ENCODE assay signal across 8 cellular contexts in the genomic region with DNA sequence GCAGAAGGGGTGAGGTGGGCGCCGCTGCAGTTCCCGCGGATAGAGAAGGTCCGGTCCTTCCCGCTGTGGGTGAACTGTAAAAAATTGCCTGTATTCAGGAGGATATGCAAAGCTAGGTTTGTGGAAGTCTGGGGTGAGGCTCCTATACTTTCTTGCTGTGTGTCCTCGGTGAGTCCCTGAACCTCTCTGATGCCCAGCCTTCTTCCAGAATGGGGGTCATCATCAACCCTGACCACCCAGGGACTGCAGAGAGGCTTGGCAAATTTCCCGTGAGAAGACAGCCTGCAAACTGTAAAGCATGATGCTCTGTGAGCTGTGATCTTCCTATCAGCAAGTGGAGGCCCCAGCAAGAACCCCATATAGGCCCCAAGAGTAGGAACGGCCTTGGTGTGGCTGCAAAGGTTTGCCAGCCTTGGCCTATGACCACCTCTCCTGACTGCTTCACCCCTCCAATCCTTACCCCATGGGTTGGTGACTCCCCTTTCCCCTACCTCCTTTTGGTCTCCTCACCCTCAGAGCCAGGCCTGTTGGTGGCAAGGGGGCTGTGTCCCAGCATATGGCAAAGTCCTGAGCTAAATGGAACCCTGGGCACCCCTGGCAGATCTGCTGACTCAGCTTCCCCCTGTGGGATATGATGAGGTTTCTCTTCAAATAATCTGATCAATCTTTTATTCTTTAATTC. TPM values are rescaled to one million over a fixed set of nuclear protein-coding genes. Genes with fewer than 3 reads are reported as not detected.
DNase-seq lines count a peak whose midpoint lies in the region; ATAC-seq and TF ChIP-seq lines count a peak whose summit lies in the region.

No MANE protein-coding gene starts in this region.

- H3K4me2 ChIP-seq in fibroblast of lung (ENCODE audit: extremely low read depth, insufficient read depth, low read length), result peak overlapping the region; percentile 82

- peaks cover 0 to 28% (median 8%) of the 10 kb centered on the region in 9 donors for H3K36me3 ChIP-seq in heart right ventricle
- H3K36me3 ChIP-seq in SJCRH30, result peaks cover 33% of the 10 kb centered on the region
- H3K36me3 ChIP-seq in fibroblast of lung (ENCODE audit: control insufficient read depth, insufficient read depth, low read length), result peaks cover 10% of the 10 kb centered on the region

- TF ChIP-seq CTCF in heart right ventricle (IDR thresholded peaks at IDR 0.05) (no peak), fibroblast of lung (conservative IDR thresholded peaks at IDR 0.05 in 1 of 2, IDR thresholded peaks at IDR 0.05 in 1 of 2; ENCODE audit: low read depth in 1 of 2, low read length in 2 of 2) (no peak)

- H2AFZ ChIP-seq in fibroblast of lung (ENCODE audit: low read length), result peak overlapping the region; percentile 88

- H3K79me2 ChIP-seq in fibroblast of lung (ENCODE audit: control insufficient read depth, insufficient read depth, low read length), result peaks cover 5% of the 10 kb centered on the region

- WGBS in heart right ventricle, 2 donors, result 9% methylated on average over 9 of the region's 9 CpGs

- ATAC-seq in heart right ventricle, result no peak

- H3K27ac ChIP-seq in heart right ventricle (peak overlapping the region in 7 of 10 donors; percentile 11 to 79 (median 53)), SJCRH30 (peak overlapping the region; percentile 79), fibroblast of lung (ENCODE audit: insufficient read depth, low read length) (peak overlapping the region; percentile 72)

- H4K20me1 ChIP-seq in fibroblast of lung (ENCODE audit: control insufficient read depth, extremely low read depth, insufficient read depth, low read length), result no peaks in the 10 kb centered on the region

- intact Hi-C loops in heart right ventricle (cut with DNase I) (loop anchor here in 3 of 10 donors (5.0 to 10.0 kb wide), 5 partner anchors 306 to 648 kb away; partner anchors contain the start of genes SLC25A51 (in 2 of the 3) and TRMT10B (in 1 of the 3)), cardiac septum (cut with DNase I) (no loop called here)

- H3K9me3 ChIP-seq in heart right ventricle, result no peaks in the 10 kb centered on the region
- H3K9me3 ChIP-seq in SJCRH30 (replicated peaks), result no peaks in the 10 kb centered on the region
- H3K9me3 ChIP-seq in fibroblast of lung (ENCODE audit: control insufficient read depth, insufficient read depth, low read depth, low read length), result no peaks in the 10 kb centered on the region

- peaks cover 0 to 3% (median 0%) of the 10 kb centered on the region in 7 donors for H3K27me3 ChIP-seq in heart right ventricle
- H3K27me3 ChIP-seq in SJCRH30, result no peaks in the 10 kb centered on the region
- H3K27me3 ChIP-seq in fibroblast of lung (ENCODE audit: control insufficient read depth, insufficient read depth, low read length), result no peaks in the 10 kb centered on the region

- H3K4me3 ChIP-seq in heart right ventricle, result peak overlapping the region; percentile 54 to 89 (median 76)
- peak overlapping the region; percentile 79 for H3K4me3 ChIP-seq in SJCRH30
- peak overlapping the region; percentile 52 to 84 (median 82) for H3K4me3 ChIP-seq in fibroblast of lung (replicated peaks in 1 of 4; ENCODE audit: control extremely low read depth in 1 of 4, insufficient read depth in 1 of 4, low read depth in 3 of 4, low read length in 4 of 4)
- peak overlapping the region; percentile 77 for H3K4me3 ChIP-seq in skeletal muscle cell (ENCODE audit: low read depth, low read length)

- peak overlapping the region; percentile 81 for H3K9ac ChIP-seq in fibroblast of lung (ENCODE audit: insufficient read depth, low read length)

- no peak for DNase-seq in heart right ventricle
- DNase-seq in cardiac septum (ENCODE audit: low spot score), result no peak
- DNase-seq in SJCRH30, result no peak
- DNase-seq in fibroblast of lung (ENCODE audit: low read depth in 2 of 2), result peak in 1 of 2 donors; percentile 11
- no peak for DNase-seq in skeletal muscle cell (ENCODE audit: low read depth)
- DNase-seq in NCI-H2029 (lab: John Stamatoyannopoulos, UW), result no peak
- DNase-seq in GF-D8 (lab: John Stamatoyannopoulos, UW), result no peak
- no peak for DNase-seq in A172 (ENCODE audit: low spot score)

- H3K4me1 ChIP-seq in heart right ventricle (peaks cover 0 to 28% (median 15%) of the 10 kb centered on the region in 9 donors), SJCRH30 (peaks cover 23% of the 10 kb centered on the region), fibroblast of lung (ENCODE audit: control insufficient read depth, extremely low read depth, insufficient read depth, low read length) (peaks cover 2% of the 10 kb centered on the region)

RNA-seq across cellular contexts. Expression of gene ALDH1B1, which starts 0.8 kb away (rescaled TPM):
- 10 to 100 TPM; 12.1 to 30.2 (median 18.9) TPM for total RNA-seq in heart right ventricle
- 10 to 100 TPM in 1 of 2 donors, 1 to 10 TPM in 1; 4.0 to 15.7 TPM for polyA plus RNA-seq in heart right ventricle
- total RNA-seq in cardiac septum, result 21.0 TPM
- total RNA-seq in SJCRH30 (2014; rRNA removed; shearing (Covaris generic)), result 80.3 and 80.8 TPM in 2 replicates
- 13.9 and 16.2 TPM in 2 replicates for total RNA-seq in fibroblast of lung
- polyA plus RNA-seq in fibroblast of lung, result 17.4 and 22.6 TPM in 2 replicates
- 17.5 and 22.1 TPM in 2 replicates for polyA plus RNA-seq in fibroblast of lung (2012)
- polyA minus RNA-seq in fibroblast of lung (ENCODE audit: low replicate concordance), result 31.5 and 33.9 TPM in 2 replicates
- total RNA-seq in A172 (2014; rRNA removed; shearing (Covaris generic)), result 23.0 and 26.1 TPM in 2 replicates

RNA-seq across cellular contexts. Expression of gene IGFBPL1, which starts 31.0 kb away (rescaled TPM):
- total RNA-seq in heart right ventricle, result not detected
- polyA plus RNA-seq in heart right ventricle, result not detected
- total RNA-seq in cardiac septum, result 0.30 TPM
- total RNA-seq in SJCRH30 (2014; rRNA removed; shearing (Covaris generic)), result 42.3 and 44.1 TPM in 2 replicates
- total RNA-seq in fibroblast of lung, result not detected in 2 replicates
- polyA plus RNA-seq in fibroblast of lung, result not detected in 2 replicates
- polyA plus RNA-seq in fibroblast of lung (2012), result not detected in 2 replicates
- not detected in 2 replicates for polyA minus RNA-seq in fibroblast of lung (ENCODE audit: low replicate concordance)
- 0.14 TPM in 1 of 2 replicates, not detected in the other for total RNA-seq in A172 (2014; rRNA removed; shearing (Covaris generic))

Comparison
In these comparisons a context has a peak if more than half of its experiments do, and no peak if none do; other contexts are left out.
1. RNA of gene IGFBPL1, which starts 31.0 kb away (total RNA-seq): 42.3 to 44.1 TPM in SJCRH30; 0.30 TPM in cardiac septum (single experiment), not detected in heart right ventricle, not detected in fibroblast of lung and 0.14 TPM in A172; every median in the first group is over 10 times any median in the second.
2. Peak in every context shown above with its lines, with median percentiles within 50 percentile points of each other: H3K27ac ChIP-seq and H3K4me3 ChIP-seq.